Comparison of ENCODE assay signal across 9 cellular contexts in the genomic region with DNA sequence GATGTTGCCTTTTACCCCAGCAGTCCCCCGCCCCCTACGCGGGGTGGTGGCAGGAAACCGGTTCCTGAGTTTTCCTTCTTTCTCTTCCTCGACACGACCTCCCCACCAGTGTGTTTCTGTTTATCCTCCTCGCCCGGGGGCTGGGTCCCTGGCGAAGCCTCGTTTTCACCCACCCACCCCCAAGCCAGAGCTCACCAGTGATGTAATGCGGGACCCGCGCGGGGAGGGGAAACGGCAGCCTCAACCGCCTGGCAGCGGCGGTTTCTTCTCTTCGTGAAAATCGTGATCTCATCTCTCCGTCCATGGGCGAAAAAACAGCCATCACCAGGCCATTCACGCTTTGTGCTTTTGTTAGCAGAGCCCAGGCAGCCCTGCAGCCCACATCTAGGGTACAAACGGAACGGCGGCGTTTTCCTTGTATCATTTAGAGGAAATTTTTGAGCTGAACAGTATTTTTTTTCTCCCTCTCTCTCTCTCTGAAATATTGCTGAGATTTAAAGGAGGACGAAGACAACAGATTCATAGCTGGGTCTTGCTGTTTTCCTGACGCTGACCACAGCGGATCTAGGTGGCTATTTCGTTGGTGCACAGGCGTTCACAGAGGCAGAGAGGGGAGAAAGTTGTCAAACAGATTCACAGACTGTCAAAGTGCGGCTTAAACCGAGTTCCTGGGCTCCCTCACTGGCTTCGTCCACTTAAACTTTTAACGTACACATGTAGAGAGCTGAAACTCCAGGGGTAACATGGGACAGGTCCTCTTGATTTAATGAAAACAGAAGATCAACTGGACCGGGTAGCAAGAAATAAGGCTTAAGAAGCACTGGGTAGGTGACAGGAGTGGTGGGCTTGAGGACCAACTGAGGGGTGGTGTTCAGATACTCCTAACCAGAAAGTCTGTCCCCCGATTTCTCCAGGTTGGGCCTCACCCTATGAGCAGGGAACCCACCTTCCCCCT. TPM values are rescaled to one million over a fixed set of nuclear protein-coding genes. Genes with fewer than 3 reads are reported as not detected.
DNase-seq lines count a peak whose midpoint lies in the region; ATAC-seq and TF ChIP-seq lines count a peak whose summit lies in the region.
"Had no signal": no experiment of that assay in that cellular context is flagged by ENCODE, and none has a peak within 500 bp of the region (broad histone marks: within the 10 kb centered on the region; RNA-seq: fewer than 3 reads in every experiment).

No MANE protein-coding gene starts in this region.

- WGBS in adrenal gland, 4 donors: 23 to 27% (median 25%) methylated on average over 37 to 38 of the region's 38 CpGs
- 15 to 19% methylated on average over 34 to 38 of the region's 38 CpGs for WGBS in testis, 2 donors

- peak overlapping the region; percentile 45 to 96 (median 89); a peak in 21 of 22 replicates for H3K27ac ChIP-seq in BLaER1 treated with 17β-estradiol and CSF1 and Interleukin-3, amounts not matched to agents 10 nM and 100 nM
- H3K27ac ChIP-seq in adrenal gland (peak overlapping the region in 4 of 5 donors; percentile 16 to 71 (median 64)), testis (peak overlapping the region; percentile 25 to 64)

- DNase-seq in adrenal gland (peak in 6 of 7 donors; percentile 33 to 81 (median 49)), islet precursor cell (peak; percentile 64), testis (peak; percentile 67), A172 (ENCODE audit: low spot score) (no peak), LoVo (ENCODE audit: low spot score) (no peak)

- H3K4me1 ChIP-seq in BLaER1 treated with 17β-estradiol and CSF1 and Interleukin-3, amounts not matched to agents 10 nM and 100 nM: peaks cover 34 to 54% (median 44%) of the 10 kb centered on the region in 10 experiments
- H3K4me1 ChIP-seq in adrenal gland (replicated peaks in 1 of 2) (peaks cover 0 to 9% of the 10 kb centered on the region in 2 donors), testis (no peaks in the 10 kb centered on the region)

- H3K9me3 ChIP-seq in BLaER1 treated with 17β-estradiol and CSF1 and Interleukin-3, amounts not matched to agents 10 nM and 100 nM (replicated peaks in 1 of 11): no peaks in the 10 kb centered on the region
- H3K9me3 ChIP-seq in adrenal gland (replicated peaks in 1 of 3) (no peaks in the 10 kb centered on the region), testis (no peaks in the 10 kb centered on the region)

- ATAC-seq in HG03354 (IDR thresholded peaks at IDR 0.05; ENCODE audit: poor library complexity, severe bottlenecking, unreplicated experiment): peak; percentile 16
- no peak for ATAC-seq in GM18873 (IDR thresholded peaks at IDR 0.05; ENCODE audit: low FRiP score, unreplicated experiment)

- TF ChIP-seq POLR2A in adrenal gland (IDR thresholded peaks at IDR 0.05) (no peak), testis (IDR thresholded peaks at IDR 0.05) (no peak)

- H4K20me1 ChIP-seq in BLaER1 treated with 17β-estradiol and CSF1 and Interleukin-3, amounts not matched to agents 10 nM and 100 nM: peaks cover 0 to 21% (median 0%) of the 10 kb centered on the region in 11 experiments; a peak in 5 of 22 replicates

- H3K36me3 ChIP-seq in BLaER1 treated with 17β-estradiol and CSF1 and Interleukin-3, amounts not matched to agents 10 nM and 100 nM: no peaks in the 10 kb centered on the region
- H3K36me3 ChIP-seq in adrenal gland (replicated peaks in 1 of 2): no peaks in the 10 kb centered on the region
- no peaks in the 10 kb centered on the region for H3K36me3 ChIP-seq in testis (ENCODE audit: low read depth, missing control alignments)

- TF ChIP-seq CTCF in adrenal gland (IDR thresholded peaks at IDR 0.05): no peak
- no peak for TF ChIP-seq CTCF in testis (IDR thresholded peaks at IDR 0.05)

- peak overlapping the region; percentile 65 to 95 (median 88); a peak in 21 of 22 replicates for H3K9ac ChIP-seq in BLaER1 treated with 17β-estradiol and CSF1 and Interleukin-3, amounts not matched to agents 10 nM and 100 nM

- peaks cover 0 to 19% (median 0%) of the 10 kb centered on the region in 11 experiments; a peak in 7 of 22 replicates for H3K27me3 ChIP-seq in BLaER1 treated with 17β-estradiol and CSF1 and Interleukin-3, amounts not matched to agents 10 nM and 100 nM
- H3K27me3 ChIP-seq in adrenal gland (no peaks in the 10 kb centered on the region), testis (no peaks in the 10 kb centered on the region)

- peak overlapping the region; percentile 63 to 82 (median 76) for H3K4me3 ChIP-seq in BLaER1 treated with 17β-estradiol and CSF1 and Interleukin-3, amounts not matched to agents 10 nM and 100 nM
- H3K4me3 ChIP-seq in adrenal gland (peak overlapping the region in 2 of 4 donors; percentile 28 to 64), testis (peak overlapping the region; percentile 51 to 63)

- intact Hi-C loops in adrenal gland (cut with DNase I): no loop called here
- intact Hi-C loops in testis (cut with DNase I; ENCODE audit: low total_unique reads): no loop called here

- peak overlapping the region; percentile 90 to 99 (median 93) for H3K4me2 ChIP-seq in BLaER1 treated with 17β-estradiol and CSF1 and Interleukin-3, amounts not matched to agents 10 nM and 100 nM

RNA-seq across cellular contexts. Expression of a gene that starts 21.9 kb away (rescaled TPM):
- total RNA-seq in adrenal gland: not detected
- not detected for polyA plus RNA-seq in adrenal gland
- total RNA-seq in testis: 1 to 10 TPM; 4.8 to 4.9 TPM
- polyA plus RNA-seq in testis (ENCODE audit: insufficient read depth, low read depth, low replicate concordance): 6.0 TPM
- not detected in 2 replicates for total RNA-seq in A172 (2014; rRNA removed; shearing (Covaris generic))
- polyA plus RNA-seq: keratinocyte had no signal

Comparison
In these comparisons a context has a peak if more than half of its experiments do, and no peak if none do; other contexts are left out.
1. DNase-seq: peak in adrenal gland (6 of 7), islet precursor cell (single experiment) and testis (single experiment); none in A172 (single experiment) and LoVo (single experiment).
2. Peak in every context shown above with its lines, with median percentiles within 50 percentile points of each other: H3K27ac ChIP-seq.